In the genomic region with DNA sequence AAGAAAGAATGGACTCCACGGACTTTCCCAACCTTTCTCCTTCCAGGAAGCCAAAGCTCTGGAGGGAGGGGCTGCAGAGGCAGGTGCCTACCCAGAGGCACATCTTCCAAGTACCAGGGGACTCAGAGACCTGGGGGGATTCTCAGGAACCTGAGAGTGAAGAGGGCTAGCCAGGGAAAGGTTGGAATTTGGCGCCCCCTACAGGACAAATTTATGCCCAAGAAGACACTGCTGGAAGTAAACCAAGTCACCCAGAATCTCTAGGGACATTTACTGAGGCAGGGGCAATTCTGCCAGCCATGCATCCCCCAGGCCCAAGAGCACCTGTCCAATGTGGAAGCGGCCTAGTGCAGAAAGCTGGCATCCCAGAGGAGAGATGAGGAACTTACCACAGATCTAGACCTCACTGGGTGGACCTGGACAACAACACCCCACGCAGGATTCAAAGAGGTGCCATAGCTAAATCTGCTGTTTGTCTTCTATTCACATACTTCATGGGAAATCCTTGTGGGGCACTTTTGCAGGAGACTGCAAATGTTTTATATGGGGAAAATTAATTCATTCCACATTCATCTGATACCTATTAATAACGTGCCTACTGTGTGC, we compare ENCODE assay signal across 9 cellular contexts. TPM values are rescaled to one million over a fixed set of nuclear protein-coding genes. Genes with fewer than 3 reads are reported as not detected.
DNase-seq lines count a peak whose midpoint lies in the region; ATAC-seq and TF ChIP-seq lines count a peak whose summit lies in the region.
"Had no signal": no experiment of that assay in that cellular context is flagged by ENCODE, and none has a peak within 500 bp of the region (broad histone marks: within the 10 kb centered on the region; RNA-seq: fewer than 3 reads in every experiment).

No MANE protein-coding gene starts in this region.

- H3K36me3 ChIP-seq in A673 (ENCODE audit: insufficient read depth, low read length, poor library complexity, severe bottlenecking) (no peaks in the 10 kb centered on the region), neutrophil (no peaks in the 10 kb centered on the region)

- H3K9me3 ChIP-seq in A673 (ENCODE audit: low read depth, low read length, poor library complexity, severe bottlenecking) (no peaks in the 10 kb centered on the region), neutrophil (no peaks in the 10 kb centered on the region)

- H3K27me3 ChIP-seq in A673 (replicated peaks; ENCODE audit: insufficient read depth, low read depth, low read length, poor library complexity) (no peaks in the 10 kb centered on the region), neutrophil (no peaks in the 10 kb centered on the region)

- DNase-seq in A673 (ENCODE audit: low spot score) (peak; percentile 54), GM12864 (ENCODE audit: low read depth) (peak; percentile 4), erythroblast (lab: John Stamatoyannopoulos, UW) (peak; percentile 38 to 64), SIG-M5 (lab: John Stamatoyannopoulos, UW) (no peak)

- intact Hi-C loops in A673 (cut with micrococcal nuclease; ENCODE audit: unreplicated experiment): loop anchor here (5.0 kb wide), 1 partner anchor 265 kb away; no protein-coding TSS in a partner anchor

- H3K4me1 ChIP-seq in A673 (ENCODE audit: insufficient read depth, low read length, poor library complexity, severe bottlenecking) (peaks cover 3% of the 10 kb centered on the region), neutrophil (ENCODE audit: control insufficient read depth in 1 of 2, insufficient read depth in 1 of 2, low read depth in 1 of 2, low read length in 1 of 2) (peaks cover 14 to 17% of the 10 kb centered on the region in 2 experiments)

- no peak for ATAC-seq in HG02678 (IDR thresholded peaks at IDR 0.05; ENCODE audit: unreplicated experiment)

- CTCF ChIA-PET in A673 (lab: Charles Lee): interaction anchor here (0.6 kb wide), 1 partner anchor 251 kb away, joined by 7 read pairs; no protein-coding TSS in a partner anchor

- POLR2A ChIA-PET in A673 (lab: Charles Lee; ENCODE audit: low non-redundant PET): no interaction called here

- TF ChIP-seq CTCF in A673 (conservative IDR thresholded peaks at IDR 0.05; ENCODE audit: low read depth, low read length) (peak; percentile 81), GM12864 (IDR thresholded peaks at IDR 0.05; ENCODE audit: low read depth, low read length, missing control alignments) (peak; percentile 83), LNCAP (IDR thresholded peaks at IDR 0.05) (peak; percentile 73), VCaP (conservative IDR thresholded peaks at IDR 0.05) (peak; percentile 61), neutrophil (IDR thresholded peaks at IDR 0.05) (peak; percentile 65)

- H3K27ac ChIP-seq in A673 (ENCODE audit: low read depth, low read length, poor library complexity, severe bottlenecking) (no peak overlapping the region), VCaP (no peak overlapping the region), neutrophil (no peak overlapping the region)
- H3K27ac ChIP-seq: epithelial cell of prostate had no signal

- no peak for TF ChIP-seq POLR2A in erythroblast (IDR thresholded peaks at IDR 0.05; ENCODE audit: low read length)

- BruUV-seq in A673 (replicated peaks; lab: Mats Ljungman, UMichigan): no TSS peak

- no peak overlapping the region for H3K4me3 ChIP-seq in A673 (ENCODE audit: low read depth, low read length, poor library complexity, severe bottlenecking)
- no peak overlapping the region for H3K4me3 ChIP-seq in GM12864 (ENCODE audit: low read depth, low read length)
- H3K4me3 ChIP-seq in neutrophil (ENCODE audit: low read depth in 1 of 2, low read length in 1 of 2): no peak overlapping the region

RNA-seq across cellular contexts. Expression of a gene that starts 25.9 kb away (rescaled TPM):
- total RNA-seq in A673 (2021): 1.6 and 1.7 TPM in 2 replicates

RNA-seq across cellular contexts. Expression of a gene that starts 58.8 kb away (rescaled TPM):
- total RNA-seq in A673 (2021): 0.98 and 1.0 TPM in 2 replicates
